In the genomic region with DNA sequence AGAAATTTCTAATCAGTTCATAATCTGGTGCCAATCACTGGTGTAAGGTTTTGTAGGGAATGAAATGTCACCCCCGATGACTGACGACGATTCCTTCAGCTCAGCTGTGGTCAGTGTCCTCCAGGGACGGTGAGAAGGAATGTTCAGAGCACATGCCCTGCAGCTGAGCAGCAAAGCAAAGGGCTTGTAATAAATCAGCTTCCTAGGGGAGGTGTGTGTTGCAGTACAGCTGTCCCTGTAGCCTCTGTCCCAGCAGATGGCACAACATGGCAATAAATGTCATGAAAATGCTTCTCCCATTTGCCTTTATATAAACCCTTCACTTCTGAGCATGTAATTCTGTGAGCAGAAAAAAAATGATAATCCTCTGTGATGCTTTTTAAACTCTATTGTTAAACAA, we compare ENCODE assay signal across 10 cellular contexts.
DNase-seq lines count a peak whose midpoint lies in the region; ATAC-seq and TF ChIP-seq lines count a peak whose summit lies in the region.
"Had no signal": no experiment of that assay in that cellular context is flagged by ENCODE, and none has a peak within 500 bp of the region (broad histone marks: within the 10 kb centered on the region; RNA-seq: fewer than 3 reads in every experiment).

No MANE protein-coding gene starts in this region.

- H3K9me3 ChIP-seq in fibroblast of lung (ENCODE audit: control insufficient read depth, insufficient read depth, low read depth, low read length) = no peaks in the 10 kb centered on the region
- no peaks in the 10 kb centered on the region for H3K9me3 ChIP-seq in transverse colon

- peaks cover 6% of the 10 kb centered on the region for H3K4me1 ChIP-seq in fibroblast of lung (ENCODE audit: control insufficient read depth, extremely low read depth, insufficient read depth, low read length)
- peaks cover 3 to 21% (median 11%) of the 10 kb centered on the region in 4 donors for H3K4me1 ChIP-seq in transverse colon

- H3K27me3 ChIP-seq in fibroblast of lung (ENCODE audit: control insufficient read depth, insufficient read depth, low read length) = no peaks in the 10 kb centered on the region
- H3K27me3 ChIP-seq in transverse colon = no peaks in the 10 kb centered on the region

- H3K27ac ChIP-seq in fibroblast of lung (ENCODE audit: insufficient read depth, low read length) (no peak overlapping the region), transverse colon (no peak overlapping the region)

- peaks cover 9% of the 10 kb centered on the region for H3K27me3 Mint-ChIP-seq in activated naive CD4-positive, alpha-beta T cell treated with anti-CD3 and anti-CD28 coated beads for 36 hours (ENCODE audit: low read depth)
- H3K27me3 Mint-ChIP-seq in effector memory CD8-positive, alpha-beta T cell = peaks cover 12 to 16% of the 10 kb centered on the region in 2 donors
- H3K27me3 Mint-ChIP-seq: CD4-positive, CD25-positive, alpha-beta regulatory T cell had no signal

- CTCF ChIA-PET in activated naive CD4-positive, alpha-beta T cell treated with anti-CD3 and anti-CD28 coated beads for 36 hours (lab: Charles Lee) = interaction anchor here (0.7 kb wide), 1 partner anchor 614 kb away, joined by 3 read pairs; no protein-coding TSS in a partner anchor

- no peaks in the 10 kb centered on the region for H4K20me1 ChIP-seq in fibroblast of lung (ENCODE audit: control insufficient read depth, extremely low read depth, insufficient read depth, low read length)

- peak; percentile 10 for DNase-seq in activated naive CD4-positive, alpha-beta T cell treated with anti-CD3 and anti-CD28 coated beads for 36 hours
- no peak for DNase-seq in activated naive CD4-positive, alpha-beta T cell treated with anti-CD3 and anti-CD28 coated beads, Interleukin-2, amount 50 U/mL, for 16 hours
- DNase-seq in NOMO-1 (lab: John Stamatoyannopoulos, UW; ENCODE audit: unreplicated experiment in 2 of 2) (peak; percentile 32 to 55), fibroblast of lung (ENCODE audit: low read depth in 2 of 2) (peak; percentile 18 to 61), transverse colon (peak; percentile 43), NCI-H1048 (lab: John Stamatoyannopoulos, UW) (no peak)
- DNase-seq in effector memory CD8-positive, alpha-beta T cell = no peak
- DNase-seq: cortex of kidney had no signal

- H3K4me3 ChIP-seq in fibroblast of lung (replicated peaks in 1 of 4; ENCODE audit: control extremely low read depth in 1 of 4, insufficient read depth in 1 of 4, low read depth in 3 of 4, low read length in 4 of 4) (no peak overlapping the region), transverse colon (no peak overlapping the region)

- H3K4me1 Mint-ChIP-seq in activated naive CD4-positive, alpha-beta T cell treated with anti-CD3 and anti-CD28 coated beads for 36 hours (ENCODE audit: low read depth) = peaks cover 3% of the 10 kb centered on the region
- H3K4me1 Mint-ChIP-seq in effector memory CD8-positive, alpha-beta T cell (ENCODE audit: low read depth in 2 of 2) = peaks cover 2 to 9% of the 10 kb centered on the region in 2 donors

- H3K36me3 ChIP-seq in fibroblast of lung (ENCODE audit: control insufficient read depth, insufficient read depth, low read length) (no peaks in the 10 kb centered on the region), transverse colon (no peaks in the 10 kb centered on the region)

- TF ChIP-seq CTCF in fibroblast of lung (conservative IDR thresholded peaks at IDR 0.05 in 1 of 2, IDR thresholded peaks at IDR 0.05 in 1 of 2; ENCODE audit: low read depth in 1 of 2, low read length in 2 of 2) (no peak), transverse colon (IDR thresholded peaks at IDR 0.05) (peak in 3 of 5 experiments; percentile 31 to 59 (median 33))

- no peak for TF ChIP-seq EP300 in transverse colon (IDR thresholded peaks at IDR 0.05; ENCODE audit: low read depth)

- H3K9ac ChIP-seq in fibroblast of lung (ENCODE audit: insufficient read depth, low read length) = no peak overlapping the region

- no peak overlapping the region for H3K4me3 Mint-ChIP-seq in activated naive CD4-positive, alpha-beta T cell treated with anti-CD3 and anti-CD28 coated beads for 36 hours
- no peak overlapping the region for H3K4me3 Mint-ChIP-seq in effector memory CD8-positive, alpha-beta T cell
- H3K4me3 Mint-ChIP-seq: CD4-positive, CD25-positive, alpha-beta regulatory T cell had no signal

- no peaks in the 10 kb centered on the region for H3K9me3 Mint-ChIP-seq in activated naive CD4-positive, alpha-beta T cell treated with anti-CD3 and anti-CD28 coated beads for 36 hours
- H3K9me3 Mint-ChIP-seq in effector memory CD8-positive, alpha-beta T cell = no peaks in the 10 kb centered on the region

- peaks cover 7% of the 10 kb centered on the region for H3K36me3 Mint-ChIP-seq in activated naive CD4-positive, alpha-beta T cell treated with anti-CD3 and anti-CD28 coated beads for 36 hours (ENCODE audit: low read depth)
- peaks cover 5% of the 10 kb centered on the region for H3K36me3 Mint-ChIP-seq in effector memory CD8-positive, alpha-beta T cell (ENCODE audit: insufficient read depth)

- in situ Hi-C loops in transverse colon (cut with MboI; ENCODE audit: low pct_ligation_motif_present in 1 of 4, low pct_unique_long_range_greater_than_20kb in 1 of 4, low sequenced_read_pairs in 3 of 4) = no loop called here

- 16% methylated on average over 4 of the region's 4 CpGs; no CpG with 5 or more reads in 1 of the 2 donors for WGBS in transverse colon (ENCODE audit: low coverage in 1 of 2), 2 donors

- TF ChIP-seq POLR2A in transverse colon (IDR thresholded peaks at IDR 0.05) = no peak

- H3K4me2 ChIP-seq in fibroblast of lung (ENCODE audit: extremely low read depth, insufficient read depth, low read length) = no peak overlapping the region

- intact Hi-C loops in activated naive CD4-positive, alpha-beta T cell treated with anti-CD3 and anti-CD28 coated beads for 36 hours (cut with micrococcal nuclease) = no loop called here
- intact Hi-C loops in transverse colon (cut with DNase I; ENCODE audit: low total_unique reads) = no loop called here

- no peak overlapping the region for H3K27ac Mint-ChIP-seq in activated naive CD4-positive, alpha-beta T cell treated with anti-CD3 and anti-CD28 coated beads for 36 hours
- peak overlapping the region in 1 of 2 donors; percentile 6 for H3K27ac Mint-ChIP-seq in effector memory CD8-positive, alpha-beta T cell
- H3K27ac Mint-ChIP-seq: CD4-positive, CD25-positive, alpha-beta regulatory T cell had no signal

- H3K79me2 ChIP-seq in fibroblast of lung (ENCODE audit: control insufficient read depth, insufficient read depth, low read length) = no peaks in the 10 kb centered on the region

- H2AFZ ChIP-seq in fibroblast of lung (ENCODE audit: low read length) = no peak overlapping the region

- ATAC-seq in GM21367 (IDR thresholded peaks at IDR 0.05; ENCODE audit: unreplicated experiment) = no peak
- ATAC-seq in effector memory CD8-positive, alpha-beta T cell (replicated peaks) = no peak

Comparison
In these comparisons a context has a peak if more than half of its experiments do, and no peak if none do; other contexts are left out.
1. DNase-seq: peak in activated naive CD4-positive, alpha-beta T cell treated with anti-CD3 and anti-CD28 coated beads for 36 hours (single experiment), NOMO-1 (2 of 2), fibroblast of lung (2 of 2) and transverse colon (single experiment); none in activated naive CD4-positive, alpha-beta T cell treated with anti-CD3 and anti-CD28 coated beads, Interleukin-2, amount 50 U/mL, for 16 hours (single experiment), effector memory CD8-positive, alpha-beta T cell (0 of 3) and NCI-H1048 (single experiment).
2. CTCF ChIP-seq: peak in transverse colon (3 of 5); none in fibroblast of lung (0 of 2).